Comparison of ENCODE assay signal across 8 cellular contexts in the genomic region with DNA sequence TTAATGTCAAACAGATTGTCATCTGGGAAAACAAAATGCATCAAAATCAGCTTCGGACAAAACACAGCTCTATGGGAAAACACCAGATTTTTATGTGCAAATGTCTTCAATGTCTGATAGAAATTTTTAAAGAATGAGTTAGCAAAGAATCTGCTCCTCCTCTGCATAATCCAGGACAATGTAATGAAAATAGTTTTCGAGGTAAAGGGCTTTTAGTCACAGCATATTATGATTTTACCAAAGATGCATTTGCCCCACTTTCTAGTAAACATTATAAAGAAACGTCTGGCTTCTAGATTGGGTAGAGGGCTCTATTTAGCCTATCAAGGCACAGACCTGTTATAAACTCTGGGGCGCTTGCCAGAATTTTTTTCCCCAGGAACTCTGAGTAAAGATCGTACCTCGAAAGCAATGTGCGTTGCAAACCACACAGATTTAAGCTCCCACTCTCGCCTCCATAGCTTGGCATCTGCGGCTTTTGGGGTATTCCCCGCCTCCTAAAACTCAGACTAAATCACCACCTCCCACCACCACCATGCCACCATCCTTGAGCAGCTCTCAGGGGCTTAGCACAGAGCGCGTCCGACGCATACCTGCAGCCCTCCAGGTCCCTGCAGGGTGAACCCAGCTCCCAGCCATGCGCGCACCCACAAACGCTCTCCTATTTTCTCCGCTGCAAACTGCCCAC. TPM values are rescaled to one million over a fixed set of nuclear protein-coding genes. Genes with fewer than 3 reads are reported as not detected.
A peak's percentile ranks its signal among the peaks of the same experiment; 100 is the strongest.
DNase-seq lines count a peak whose midpoint lies in the region; ATAC-seq and TF ChIP-seq lines count a peak whose summit lies in the region.

No MANE protein-coding gene starts in this region.

- intact Hi-C loops in left ventricle myocardium superior (cut with micrococcal nuclease) (no loop called here), gastrocnemius medialis (cut with DNase I; ENCODE audit: low total_unique reads) (loop anchor here (5.0 kb wide), 1 partner anchor 115 kb away; no protein-coding TSS in a partner anchor)

- H3K9me3 ChIP-seq in gastrocnemius medialis, result no peaks in the 10 kb centered on the region

- peak overlapping the region; percentile 57 to 67 (median 62) for H3K4me3 ChIP-seq in gastrocnemius medialis

- H3K27me3 ChIP-seq in gastrocnemius medialis, result no peaks in the 10 kb centered on the region

- H3K4me1 ChIP-seq in gastrocnemius medialis, result peaks cover 0 to 6% of the 10 kb centered on the region in 2 donors

- in situ Hi-C loops in gastrocnemius medialis (cut with MboI; ENCODE audit: low sequenced_read_pairs in 4 of 4), result no loop called here

- no peak for TF ChIP-seq CTCF in gastrocnemius medialis (IDR thresholded peaks at IDR 0.05 in 4 of 5, conservative IDR thresholded peaks at IDR 0.05 in 1 of 5)

- DNase-seq in NCI-H2171 (lab: John Stamatoyannopoulos, UW) (peak; percentile 30), left ventricle myocardium superior (no peak), gastrocnemius medialis (no peak), COLO668 (lab: John Stamatoyannopoulos, UW; ENCODE audit: unreplicated experiment) (no peak)
- peak; percentile 12 for DNase-seq in activated gamma-delta T cell treated with anti-CD3 and anti-CD28 coated beads, Interleukin-2, amount 50 U/mL, for 16 hours (ENCODE audit: low read depth)

- ATAC-seq in GM21367 (IDR thresholded peaks at IDR 0.05; ENCODE audit: unreplicated experiment), result peak; percentile 2
- peak; percentile 6 for ATAC-seq in left ventricle myocardium superior
- ATAC-seq in gastrocnemius medialis, result no peak
- no peak for ATAC-seq in GM21737 (IDR thresholded peaks at IDR 0.05; ENCODE audit: unreplicated experiment)
- ATAC-seq in HG03097 (IDR thresholded peaks at IDR 0.05; ENCODE audit: low FRiP score, unreplicated experiment), result no peak

- H3K36me3 ChIP-seq in gastrocnemius medialis, result no peaks in the 10 kb centered on the region

- no peak for TF ChIP-seq POLR2A in gastrocnemius medialis (IDR thresholded peaks at IDR 0.05)

- H3K27ac ChIP-seq in gastrocnemius medialis, result no peak overlapping the region

RNA-seq across cellular contexts. Expression of a gene that starts 0.9 kb away (rescaled TPM):
- total RNA-seq in left ventricle myocardium superior, result 0.32 TPM
- 1 to 10 TPM in 2 of 4 donors, under 1 TPM in 2; 0.46 to 2.1 (median 0.90) TPM for total RNA-seq in gastrocnemius medialis

Comparison
In these comparisons a context has a peak if more than half of its experiments do, and no peak if none do; other contexts are left out.
1. ATAC-seq: peak in GM21367 (single experiment) and left ventricle myocardium superior (single experiment); none in gastrocnemius medialis (0 of 2), GM21737 (single experiment) and HG03097 (single experiment).
2. DNase-seq: peak in NCI-H2171 (single experiment) and activated gamma-delta T cell treated with anti-CD3 and anti-CD28 coated beads, Interleukin-2, amount 50 U/mL, for 16 hours (single experiment); none in left ventricle myocardium superior (single experiment), gastrocnemius medialis (0 of 2) and COLO668 (single experiment).